2 cellular contexts compared by ENCODE assay signal in the genomic region with DNA sequence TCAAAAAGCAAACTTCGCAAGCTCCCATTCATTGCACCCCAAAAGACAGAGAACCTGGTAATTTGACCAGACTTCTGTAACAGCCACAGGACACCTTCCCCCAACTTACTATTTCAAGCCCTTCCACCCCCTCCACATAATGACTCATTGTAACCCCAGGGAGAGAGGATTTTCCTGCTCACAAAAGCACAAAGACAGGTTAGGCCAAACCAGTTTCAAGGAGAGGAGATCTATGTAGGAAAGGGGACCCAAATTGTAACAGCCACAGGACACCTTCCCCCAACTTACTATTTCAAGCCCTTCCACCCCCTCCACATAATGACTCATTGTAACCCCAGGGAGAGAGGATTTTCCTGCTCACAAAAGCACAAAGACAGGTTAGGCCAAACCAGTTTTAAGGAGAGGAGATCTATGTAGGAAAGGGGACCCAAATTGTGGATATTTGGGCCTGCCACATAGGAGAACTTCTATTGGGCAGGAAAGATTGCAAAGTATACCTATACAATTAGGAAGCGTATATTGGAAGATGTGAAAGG.
TF ChIP-seq lines count a peak whose summit lies in the region.

No MANE protein-coding gene starts in this region.

TF ChIP-seq in HEK293, 187 proteins besides CTCF, POLR2A, EP300 and RAD21:
- TF ChIP-seq, protein P1, sequence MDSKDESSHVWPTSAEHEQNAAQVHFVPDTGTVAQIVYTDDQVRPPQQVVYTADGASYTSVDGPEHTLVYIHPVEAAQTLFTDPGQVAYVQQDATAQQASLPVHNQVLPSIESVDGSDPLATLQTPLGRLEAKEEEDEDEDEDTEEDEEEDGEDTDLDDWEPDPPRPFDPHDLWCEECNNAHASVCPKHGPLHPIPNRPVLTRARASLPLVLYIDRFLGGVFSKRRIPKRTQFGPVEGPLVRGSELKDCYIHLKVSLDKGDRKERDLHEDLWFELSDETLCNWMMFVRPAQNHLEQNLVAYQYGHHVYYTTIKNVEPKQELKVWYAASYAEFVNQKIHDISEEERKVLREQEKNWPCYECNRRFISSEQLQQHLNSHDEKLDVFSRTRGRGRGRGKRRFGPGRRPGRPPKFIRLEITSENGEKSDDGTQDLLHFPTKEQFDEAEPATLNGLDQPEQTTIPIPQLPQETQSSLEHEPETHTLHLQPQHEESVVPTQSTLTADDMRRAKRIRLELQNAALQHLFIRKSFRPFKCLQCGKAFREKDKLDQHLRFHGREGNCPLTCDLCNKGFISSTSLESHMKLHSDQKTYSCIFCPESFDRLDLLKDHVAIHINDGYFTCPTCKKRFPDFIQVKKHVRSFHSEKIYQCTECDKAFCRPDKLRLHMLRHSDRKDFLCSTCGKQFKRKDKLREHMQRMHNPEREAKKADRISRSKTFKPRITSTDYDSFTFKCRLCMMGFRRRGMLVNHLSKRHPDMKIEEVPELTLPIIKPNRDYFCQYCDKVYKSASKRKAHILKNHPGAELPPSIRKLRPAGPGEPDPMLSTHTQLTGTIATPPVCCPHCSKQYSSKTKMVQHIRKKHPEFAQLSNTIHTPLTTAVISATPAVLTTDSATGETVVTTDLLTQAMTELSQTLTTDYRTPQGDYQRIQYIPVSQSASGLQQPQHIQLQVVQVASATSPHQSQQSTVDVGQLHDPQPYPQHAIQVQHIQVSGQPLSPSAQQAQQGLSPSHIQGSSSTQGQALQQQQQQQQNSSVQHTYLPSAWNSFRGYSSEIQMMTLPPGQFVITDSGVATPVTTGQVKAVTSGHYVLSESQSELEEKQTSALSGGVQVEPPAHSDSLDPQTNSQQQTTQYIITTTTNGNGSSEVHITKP (tag by site-specific recombination; IDR thresholded peaks at IDR 0.05), result peak; percentile 29; the same call in 1 of the 2 replicates

TF ChIP-seq in endothelial cell of umbilical vein, 7 proteins besides CTCF, POLR2A, EP300 and RAD21:
- TF ChIP-seq JUN (IDR thresholded peaks at IDR 0.05; ENCODE audit: borderline replicate concordance, insufficient read depth, insufficient read length, low read depth) (peak; percentile 8), FOS (IDR thresholded peaks at IDR 0.05; ENCODE audit: borderline replicate concordance, insufficient read depth, low read length) (peak; percentile 29)
